In genomic region chr13:41649659-41650058, GRCh38 we compare ENCODE assay signal across 11 cellular contexts.
A peak's percentile ranks its signal among the peaks of the same experiment; 100 is the strongest.
DNase-seq lines count a peak whose midpoint lies in the region; ATAC-seq and TF ChIP-seq lines count a peak whose summit lies in the region.
"Had no signal": no experiment of that assay in that cellular context is flagged by ENCODE, and none has a peak within 500 bp of the region (broad histone marks: within the 10 kb centered on the region; RNA-seq: fewer than 3 reads in every experiment).

No MANE protein-coding gene starts in this region.

- H3K9me3 ChIP-seq in heart right ventricle (no peaks in the 10 kb centered on the region), WERI-Rb-1 (ENCODE audit: severe bottlenecking) (no peaks in the 10 kb centered on the region), gastroesophageal sphincter (no peaks in the 10 kb centered on the region)
- H3K9me3 ChIP-seq: body of pancreas had no signal

- peaks cover 0 to 72% (median 35%) of the 10 kb centered on the region in 9 donors for H3K4me1 ChIP-seq in heart right ventricle
- peaks cover 0 to 48% (median 9%) of the 10 kb centered on the region in 3 donors for H3K4me1 ChIP-seq in gastroesophageal sphincter

- TF ChIP-seq CTCF in heart right ventricle (IDR thresholded peaks at IDR 0.05) (peak in 7 of 9 donors; percentile 25 to 50 (median 35)), WERI-Rb-1 (IDR thresholded peaks at IDR 0.05; ENCODE audit: low read depth, low read length) (0 out of 2 replicates have a peak, but pooled peaks have one; percentile 22), gastroesophageal sphincter (IDR thresholded peaks at IDR 0.05) (peak in 3 of 4 experiments; percentile 24 to 38 (median 36)), type B pancreatic cell (conservative IDR thresholded peaks at IDR 0.05) (peak; percentile 72)

- H3K27ac Mint-ChIP-seq in type B pancreatic cell, result no peak overlapping the region
- H3K27ac Mint-ChIP-seq: activated CD8-positive, alpha-beta memory T cell treated with anti-CD3 and anti-CD28 coated beads, Interleukin-2, amount 10 ng/mL, durations not matched to agents 7 days and 5 days had no signal

- TF ChIP-seq EP300 in gastroesophageal sphincter (IDR thresholded peaks at IDR 0.05), result no peak

- WGBS in heart right ventricle, 2 donors, result 57 to 58% methylated on average over 3 of the region's 3 CpGs
- WGBS in gastroesophageal sphincter (ENCODE audit: low coverage in 1 of 2), 2 donors, result 66 to 78% methylated on average over 3 of the region's 3 CpGs

- peaks cover 20% of the 10 kb centered on the region for H3K4me1 Mint-ChIP-seq in type B pancreatic cell (ENCODE audit: unreplicated experiment)

- no peaks in the 10 kb centered on the region for H3K9me3 Mint-ChIP-seq in type B pancreatic cell
- H3K9me3 Mint-ChIP-seq: CD4-positive, alpha-beta memory T cell had no signal

- H3K36me3 ChIP-seq in heart right ventricle (no peaks in the 10 kb centered on the region), WERI-Rb-1 (no peaks in the 10 kb centered on the region), gastroesophageal sphincter (no peaks in the 10 kb centered on the region)

- H3K27me3 ChIP-seq in heart right ventricle (no peaks in the 10 kb centered on the region), WERI-Rb-1 (ENCODE audit: insufficient read depth, low read depth, severe bottlenecking) (no peaks in the 10 kb centered on the region), gastroesophageal sphincter (no peaks in the 10 kb centered on the region)
- H3K27me3 ChIP-seq: body of pancreas had no signal

- intact Hi-C loops in heart right ventricle (cut with DNase I), result loop anchor here in 9 of 10 donors (2.0 to 10.0 kb wide), 16 partner anchors 35 to 305 kb away; partner anchors contain the start of gene RGCC (in 4 of the 9)
- intact Hi-C loops in left cardiac atrium (cut with DNase I), result loop anchor here in 1 of 2 donors (5.0 to 10.0 kb wide), 2 partner anchors 192 to 295 kb away; partner anchors contain the start of gene RGCC

- TF ChIP-seq POLR2A in gastroesophageal sphincter (IDR thresholded peaks at IDR 0.05), result no peak

- DNase-seq in heart right ventricle (no peak), left cardiac atrium (no peak), WERI-Rb-1 (no peak), type B pancreatic cell (ENCODE audit: extremely low spot score, unreplicated experiment) (no peak), NCI-H2171 treated with DMSO at 0.1 percent for 48 hours (lab: John Stamatoyannopoulos, UW) (no peak)
- DNase-seq: activated CD8-positive, alpha-beta memory T cell treated with anti-CD3 and anti-CD28 coated beads, Interleukin-2, amount 10 ng/mL, durations not matched to agents 7 days and 5 days; body of pancreas; CD4-positive, alpha-beta memory T cell had no signal

- H3K36me3 Mint-ChIP-seq in type B pancreatic cell, result peaks cover 4% of the 10 kb centered on the region
- H3K36me3 Mint-ChIP-seq: activated CD8-positive, alpha-beta memory T cell treated with anti-CD3 and anti-CD28 coated beads, Interleukin-2, amount 10 ng/mL, durations not matched to agents 7 days and 5 days; CD4-positive, alpha-beta memory T cell had no signal

- no peak overlapping the region for H3K4me3 Mint-ChIP-seq in type B pancreatic cell
- H3K4me3 Mint-ChIP-seq: activated CD8-positive, alpha-beta memory T cell treated with anti-CD3 and anti-CD28 coated beads, Interleukin-2, amount 10 ng/mL, durations not matched to agents 7 days and 5 days; CD4-positive, alpha-beta memory T cell had no signal

- peak overlapping the region in 6 of 10 donors; percentile 27 to 80 (median 68) for H3K27ac ChIP-seq in heart right ventricle
- no peak overlapping the region for H3K27ac ChIP-seq in WERI-Rb-1
- H3K27ac ChIP-seq in gastroesophageal sphincter, result peak overlapping the region in 2 of 4 donors; percentile 9 to 13

- H3K4me3 ChIP-seq in heart right ventricle (no peak overlapping the region), WERI-Rb-1 (ENCODE audit: low read depth, low read length) (no peak overlapping the region), gastroesophageal sphincter (no peak overlapping the region)
- H3K4me3 ChIP-seq: body of pancreas had no signal

- no peaks in the 10 kb centered on the region for H3K27me3 Mint-ChIP-seq in type B pancreatic cell
- H3K27me3 Mint-ChIP-seq: activated CD8-positive, alpha-beta memory T cell treated with anti-CD3 and anti-CD28 coated beads, Interleukin-2, amount 10 ng/mL, durations not matched to agents 7 days and 5 days; CD4-positive, alpha-beta memory T cell had no signal

- ATAC-seq in heart right ventricle (peak in 2 of 8 donors; percentile 39 to 41), left cardiac atrium (no peak), gastroesophageal sphincter (no peak), GM21619 (IDR thresholded peaks at IDR 0.05; ENCODE audit: unreplicated experiment) (no peak), HG02642 (IDR thresholded peaks at IDR 0.05; ENCODE audit: poor library complexity, unreplicated experiment) (no peak)
- ATAC-seq: activated CD8-positive, alpha-beta memory T cell treated with anti-CD3 and anti-CD28 coated beads, Interleukin-2, amount 10 ng/mL, durations not matched to agents 7 days and 5 days; body of pancreas had no signal

Comparison
In these comparisons a context has a peak if more than half of its experiments do, and no peak if none do; other contexts are left out.
1. CTCF ChIP-seq: peak in every context shown above with its lines; median percentile 72 in type B pancreatic cell; 36 in gastroesophageal sphincter; 35 in heart right ventricle; 22 in WERI-Rb-1.